29 cellular contexts compared by ENCODE assay signal in genomic region chr7:43142703-43143102, GRCh38. TPM values are rescaled to one million over a fixed set of nuclear protein-coding genes. Genes with fewer than 3 reads are reported as not detected.
"Had no signal": no experiment of that assay in that cellular context is flagged by ENCODE, and none has a peak within 500 bp of the region (broad histone marks: within the 10 kb centered on the region; RNA-seq: fewer than 3 reads in every experiment).

No MANE protein-coding gene starts in this region.

- DNase-seq: natural killer cell; occipital lobe; ovary; posterior cingulate gyrus; psoas muscle; right cardiac atrium; right lobe of liver; sigmoid colon; small intestine; stimulated activated CD4-positive, alpha-beta T cell treated with anti-CD3 and anti-CD28 coated beads, Interleukin-15, amount 100 ng/mL, for 24 hours; stimulated activated CD4-positive, alpha-beta T cell treated with anti-CD3 and anti-CD28 coated beads, Interleukin-2, amount 100 ng/mL, for 24 hours; stimulated activated CD4-positive, alpha-beta T cell treated with anti-CD3 and anti-CD28 coated beads, Interleukin-2, amount 100 ng/mL, for 48 hours; stimulated activated CD4-positive, alpha-beta T cell treated with anti-CD3 and anti-CD28 coated beads, Interleukin-4, amount 100 ng/mL, for 24 hours; stimulated activated naive B cell treated with anti-CD40 and anti-IgM and Interleukin-4, amounts not matched to agents 10 μg/mL and 1 μg/mL and 100 μg/mL, for 72 hours; stimulated activated naive CD4-positive, alpha-beta T cell treated with Interleukin-2 at 50 U/mL for 16 hours; stomach; thyroid gland; upper lobe of left lung had no signal

- H3K4me2 ChIP-seq: neural progenitor cell had no signal

- ATAC-seq: natural killer cell; psoas muscle; right cardiac atrium; right lobe of liver; stimulated activated effector memory CD8-positive, alpha-beta T cell treated with anti-CD3 and anti-CD28 coated beads, Interleukin-12 subunit alpha, Interleukin-12 subunit beta, amount 100 ng/mL, for 72 hours; stimulated activated naive B cell treated with anti-CD40 and anti-IgM and Interleukin-4, amounts not matched to agents 10 μg/mL and 1 μg/mL and 100 μg/mL, for 72 hours had no signal

- H3K9me3 ChIP-seq: ovary, psoas muscle, right lobe of liver, sigmoid colon, stomach, thoracic aorta, thyroid gland, tibial nerve, upper lobe of left lung, vagina had no signal

- H3K4me3 Mint-ChIP-seq: natural killer cell; nephron; neural progenitor cell; stimulated activated effector memory CD8-positive, alpha-beta T cell treated with anti-CD3 and anti-CD28 coated beads, Interleukin-12 subunit alpha, Interleukin-12 subunit beta, amount 100 ng/mL, for 72 hours; stimulated activated naive B cell treated with anti-CD40 and anti-IgM and Interleukin-4, amounts not matched to agents 10 μg/mL and 1 μg/mL and 100 μg/mL, for 72 hours; stimulated activated naive CD8-positive, alpha-beta T cell treated with anti-CD3 and anti-CD28 coated beads, Interleukin-15, Interleukin-2, amounts not matched to agents 100 ng/mL and 50 ng/mL, for 24 hours had no signal

- H3K36me3 Mint-ChIP-seq: natural killer cell; stimulated activated effector memory CD8-positive, alpha-beta T cell treated with anti-CD3 and anti-CD28 coated beads, Interleukin-12 subunit alpha, Interleukin-12 subunit beta, amount 100 ng/mL, for 72 hours; stimulated activated naive B cell treated with anti-CD40 and anti-IgM and Interleukin-4, amounts not matched to agents 10 μg/mL and 1 μg/mL and 100 μg/mL, for 72 hours had no signal

- FAIRE-seq: small intestine, urothelium cell line had no signal

- H3K4me1 ChIP-seq: parathyroid adenoma, psoas muscle, right lobe of liver, sigmoid colon, stomach, tibial nerve, upper lobe of left lung, vagina had no signal

- H3K9ac ChIP-seq: neural progenitor cell, parathyroid adenoma had no signal

- H3K27me3 ChIP-seq: neural progenitor cell, ovary, right lobe of liver, sigmoid colon, thyroid gland, tibial nerve, upper lobe of left lung, vagina had no signal

- H3K4me3 ChIP-seq: neural progenitor cell, ovary, psoas muscle, right lobe of liver, sigmoid colon, stomach, thoracic aorta, thyroid gland, tibial nerve, upper lobe of left lung, vagina had no signal

- H3K27ac Mint-ChIP-seq: natural killer cell; nephron; neural progenitor cell; progenitor cell of endocrine pancreas; stimulated activated effector memory CD8-positive, alpha-beta T cell treated with anti-CD3 and anti-CD28 coated beads, Interleukin-12 subunit alpha, Interleukin-12 subunit beta, amount 100 ng/mL, for 72 hours; stimulated activated naive B cell treated with anti-CD40 and anti-IgM and Interleukin-4, amounts not matched to agents 10 μg/mL and 1 μg/mL and 100 μg/mL, for 72 hours; stimulated activated naive CD8-positive, alpha-beta T cell treated with anti-CD3 and anti-CD28 coated beads, Interleukin-15, Interleukin-2, amounts not matched to agents 100 ng/mL and 50 ng/mL, for 24 hours had no signal

- H3K27ac ChIP-seq: neural progenitor cell, ovary, parathyroid adenoma, psoas muscle, right lobe of liver, sigmoid colon, stomach, thoracic aorta, thyroid gland, tibial nerve, upper lobe of left lung, vagina had no signal

- H3K79me2 ChIP-seq: parathyroid adenoma had no signal

- H3K9me3 Mint-ChIP-seq: natural killer cell; nephron; stimulated activated effector memory CD8-positive, alpha-beta T cell treated with anti-CD3 and anti-CD28 coated beads, Interleukin-12 subunit alpha, Interleukin-12 subunit beta, amount 100 ng/mL, for 72 hours; stimulated activated naive B cell treated with anti-CD40 and anti-IgM and Interleukin-4, amounts not matched to agents 10 μg/mL and 1 μg/mL and 100 μg/mL, for 72 hours; stimulated activated naive CD8-positive, alpha-beta T cell treated with anti-CD3 and anti-CD28 coated beads, Interleukin-15, Interleukin-2, amounts not matched to agents 100 ng/mL and 50 ng/mL, for 24 hours had no signal

- H2AFZ ChIP-seq: neural progenitor cell, parathyroid adenoma had no signal

- H3K4me1 Mint-ChIP-seq: natural killer cell; stimulated activated effector memory CD8-positive, alpha-beta T cell treated with anti-CD3 and anti-CD28 coated beads, Interleukin-12 subunit alpha, Interleukin-12 subunit beta, amount 100 ng/mL, for 72 hours; stimulated activated naive B cell treated with anti-CD40 and anti-IgM and Interleukin-4, amounts not matched to agents 10 μg/mL and 1 μg/mL and 100 μg/mL, for 72 hours had no signal

- H3K36me3 ChIP-seq: neural progenitor cell, ovary, right lobe of liver, sigmoid colon, stomach, thoracic aorta, thyroid gland, tibial nerve, upper lobe of left lung, vagina had no signal

RNA-seq across cellular contexts. Expression of gene HECW1, which starts 30.3 kb away (rescaled TPM):
- total RNA-seq: natural killer cell, right cardiac atrium, skeletal muscle tissue had no signal
